15 cellular contexts compared by ENCODE assay signal in the genomic region with DNA sequence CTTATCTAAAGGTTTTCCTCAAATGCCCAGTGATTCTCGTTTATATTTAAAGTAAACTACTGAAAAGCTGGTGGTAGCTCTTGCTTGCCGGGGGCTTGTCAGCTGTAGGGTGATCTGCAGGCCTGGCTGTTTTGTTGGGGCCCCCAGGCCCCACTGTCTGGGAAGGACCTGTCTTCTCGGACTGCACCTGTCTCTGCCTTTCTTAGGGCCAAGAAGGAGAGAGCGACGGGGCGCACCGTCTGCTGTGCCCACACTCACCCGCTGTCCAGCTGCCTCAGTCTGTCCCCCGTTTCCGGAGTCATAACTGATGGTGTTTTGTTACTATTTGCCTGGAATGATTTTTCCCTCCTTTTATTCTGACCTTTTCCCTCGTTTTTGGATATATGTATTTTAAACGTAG.
"Had no signal": no experiment of that assay in that cellular context is flagged by ENCODE, and none has a peak within 500 bp of the region (broad histone marks: within the 10 kb centered on the region; RNA-seq: fewer than 3 reads in every experiment).

No MANE protein-coding gene starts in this region.

- H3K9me3 Mint-ChIP-seq: activated naive CD4-positive, alpha-beta T cell treated with anti-CD3 and anti-CD28 coated beads, Interleukin-2, amount 50 U/mL, for 72 hours; naive thymus-derived CD4-positive, alpha-beta T cell had no signal

- H3K36me3 ChIP-seq: colonic mucosa had no signal

- H3K9me3 ChIP-seq: colonic mucosa, esophagus squamous epithelium, lower lobe of right lung, neutrophil, SJSA1 had no signal

- H3K4me1 ChIP-seq: esophagus squamous epithelium, lower lobe of right lung, SJSA1 had no signal

- H3K27me3 ChIP-seq: cardiac muscle cell, colonic mucosa, esophagus squamous epithelium, neutrophil, SJSA1 had no signal

- H3K4me3 ChIP-seq: cardiac muscle cell, colonic mucosa, esophagus squamous epithelium, lower lobe of right lung, SJSA1 had no signal

- FAIRE-seq: small intestine, urothelium cell line had no signal

- H3K4me3 Mint-ChIP-seq: naive thymus-derived CD4-positive, alpha-beta T cell had no signal

- H3K27ac ChIP-seq: cardiac muscle cell, colonic mucosa, esophagus squamous epithelium, lower lobe of right lung, neutrophil, SJSA1 had no signal

- ATAC-seq: activated naive CD4-positive, alpha-beta T cell treated with anti-CD3 and anti-CD28 coated beads, Interleukin-2, amount 50 U/mL, for 72 hours; lower lobe of right lung; naive thymus-derived CD4-positive, alpha-beta T cell had no signal

- DNase-seq: activated gamma-delta T cell; activated T-cell treated with anti-CD3 and anti-CD28 coated beads, Interleukin-2, amount 50 U/mL, for 1 hour; colonic mucosa; esophagus squamous epithelium; hypothalamus; lower lobe of right lung; midbrain; naive thymus-derived CD4-positive, alpha-beta T cell; small intestine; SW 1271 had no signal

- H3K27me3 Mint-ChIP-seq: naive thymus-derived CD4-positive, alpha-beta T cell had no signal
